1 cellular context compared by ENCODE assay signal in the genomic region with DNA sequence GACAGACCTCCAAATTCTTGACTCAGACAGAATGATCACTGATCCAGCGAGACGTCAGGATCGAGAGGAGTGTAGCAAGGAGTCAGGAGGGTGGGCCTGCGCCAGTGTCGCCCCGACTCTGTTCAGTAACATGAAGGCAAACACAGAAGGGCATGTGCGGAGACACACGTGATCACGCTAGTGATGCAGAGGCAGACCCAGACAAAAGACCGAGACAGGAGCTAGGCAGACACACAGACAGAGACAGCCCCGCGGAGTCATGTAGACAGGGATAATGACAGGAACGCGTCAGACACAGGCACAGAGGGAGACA.
A peak's percentile ranks its signal among the peaks of the same experiment; 100 is the strongest.
TF ChIP-seq lines count a peak whose summit lies in the region.

No MANE protein-coding gene starts in this region.

TF ChIP-seq in HEK293, 187 proteins besides CTCF, POLR2A, EP300 and RAD21 (continued from another document):
- TF ChIP-seq, protein P1, sequence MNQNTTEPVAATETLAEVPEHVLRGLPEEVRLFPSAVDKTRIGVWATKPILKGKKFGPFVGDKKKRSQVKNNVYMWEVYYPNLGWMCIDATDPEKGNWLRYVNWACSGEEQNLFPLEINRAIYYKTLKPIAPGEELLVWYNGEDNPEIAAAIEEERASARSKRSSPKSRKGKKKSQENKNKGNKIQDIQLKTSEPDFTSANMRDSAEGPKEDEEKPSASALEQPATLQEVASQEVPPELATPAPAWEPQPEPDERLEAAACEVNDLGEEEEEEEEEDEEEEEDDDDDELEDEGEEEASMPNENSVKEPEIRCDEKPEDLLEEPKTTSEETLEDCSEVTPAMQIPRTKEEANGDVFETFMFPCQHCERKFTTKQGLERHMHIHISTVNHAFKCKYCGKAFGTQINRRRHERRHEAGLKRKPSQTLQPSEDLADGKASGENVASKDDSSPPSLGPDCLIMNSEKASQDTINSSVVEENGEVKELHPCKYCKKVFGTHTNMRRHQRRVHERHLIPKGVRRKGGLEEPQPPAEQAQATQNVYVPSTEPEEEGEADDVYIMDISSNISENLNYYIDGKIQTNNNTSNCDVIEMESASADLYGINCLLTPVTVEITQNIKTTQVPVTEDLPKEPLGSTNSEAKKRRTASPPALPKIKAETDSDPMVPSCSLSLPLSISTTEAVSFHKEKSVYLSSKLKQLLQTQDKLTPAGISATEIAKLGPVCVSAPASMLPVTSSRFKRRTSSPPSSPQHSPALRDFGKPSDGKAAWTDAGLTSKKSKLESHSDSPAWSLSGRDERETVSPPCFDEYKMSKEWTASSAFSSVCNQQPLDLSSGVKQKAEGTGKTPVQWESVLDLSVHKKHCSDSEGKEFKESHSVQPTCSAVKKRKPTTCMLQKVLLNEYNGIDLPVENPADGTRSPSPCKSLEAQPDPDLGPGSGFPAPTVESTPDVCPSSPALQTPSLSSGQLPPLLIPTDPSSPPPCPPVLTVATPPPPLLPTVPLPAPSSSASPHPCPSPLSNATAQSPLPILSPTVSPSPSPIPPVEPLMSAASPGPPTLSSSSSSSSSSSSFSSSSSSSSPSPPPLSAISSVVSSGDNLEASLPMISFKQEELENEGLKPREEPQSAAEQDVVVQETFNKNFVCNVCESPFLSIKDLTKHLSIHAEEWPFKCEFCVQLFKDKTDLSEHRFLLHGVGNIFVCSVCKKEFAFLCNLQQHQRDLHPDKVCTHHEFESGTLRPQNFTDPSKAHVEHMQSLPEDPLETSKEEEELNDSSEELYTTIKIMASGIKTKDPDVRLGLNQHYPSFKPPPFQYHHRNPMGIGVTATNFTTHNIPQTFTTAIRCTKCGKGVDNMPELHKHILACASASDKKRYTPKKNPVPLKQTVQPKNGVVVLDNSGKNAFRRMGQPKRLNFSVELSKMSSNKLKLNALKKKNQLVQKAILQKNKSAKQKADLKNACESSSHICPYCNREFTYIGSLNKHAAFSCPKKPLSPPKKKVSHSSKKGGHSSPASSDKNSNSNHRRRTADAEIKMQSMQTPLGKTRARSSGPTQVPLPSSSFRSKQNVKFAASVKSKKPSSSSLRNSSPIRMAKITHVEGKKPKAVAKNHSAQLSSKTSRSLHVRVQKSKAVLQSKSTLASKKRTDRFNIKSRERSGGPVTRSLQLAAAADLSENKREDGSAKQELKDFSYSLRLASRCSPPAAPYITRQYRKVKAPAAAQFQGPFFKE (tag by site-specific recombination; IDR thresholded peaks at IDR 0.05; ENCODE audit: borderline replicate concordance), result peak; percentile 67; the same call in 1 of the 2 replicates
- TF ChIP-seq ZNF529 (tag by site-specific recombination; IDR thresholded peaks at IDR 0.05; ENCODE audit: insufficient replicate concordance), result no peak
- TF ChIP-seq, protein P2, sequence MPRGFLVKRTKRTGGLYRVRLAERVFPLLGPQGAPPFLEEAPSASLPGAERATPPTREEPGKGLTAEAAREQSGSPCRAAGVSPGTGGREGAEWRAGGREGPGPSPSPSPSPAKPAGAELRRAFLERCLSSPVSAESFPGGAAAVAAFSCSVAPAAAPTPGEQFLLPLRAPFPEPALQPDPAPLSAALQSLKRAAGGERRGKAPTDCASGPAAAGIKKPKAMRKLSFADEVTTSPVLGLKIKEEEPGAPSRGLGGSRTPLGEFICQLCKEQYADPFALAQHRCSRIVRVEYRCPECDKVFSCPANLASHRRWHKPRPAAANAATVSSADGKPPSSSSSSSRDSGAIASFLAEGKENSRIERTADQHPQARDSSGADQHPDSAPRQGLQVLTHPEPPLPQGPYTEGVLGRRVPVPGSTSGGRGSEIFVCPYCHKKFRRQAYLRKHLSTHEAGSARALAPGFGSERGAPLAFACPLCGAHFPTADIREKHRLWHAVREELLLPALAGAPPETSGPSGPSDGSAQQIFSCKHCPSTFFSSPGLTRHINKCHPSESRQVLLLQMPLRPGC (tag by site-specific recombination; IDR thresholded peaks at IDR 0.05), result 0 out of 2 replicates have a peak, but pooled peaks have one; percentile 5
